Comparison of ENCODE assay signal across 22 cellular contexts in genomic region chr20:25421107-25421506, GRCh38.
"Had no signal": no experiment of that assay in that cellular context is flagged by ENCODE, and none has a peak within 500 bp of the region (broad histone marks: within the 10 kb centered on the region; RNA-seq: fewer than 3 reads in every experiment).

No MANE protein-coding gene starts in this region.

- H3K36me3 Mint-ChIP-seq: activated naive CD4-positive, alpha-beta T cell treated with anti-CD3 and anti-CD28 coated beads, Interleukin-2, amount 50 U/mL, for 24 hours had no signal

- H3K4me3 Mint-ChIP-seq: activated CD8-positive, alpha-beta T cell treated with anti-CD3 and anti-CD28 coated beads, Interleukin-2, amount 10 ng/mL, durations not matched to agents 7 days and 5 days; activated naive CD4-positive, alpha-beta T cell treated with anti-CD3 and anti-CD28 coated beads, Interleukin-2, amount 50 U/mL, for 24 hours; activated T-cell treated with anti-CD3 and anti-CD28 coated beads, Interleukin-2, amount 50 U/mL, for 24 hours; activated T-helper 1 cell treated with anti-CD3 and anti-CD28 coated beads, Interleukin-12 subunit alpha, Interleukin-12 subunit beta, Interleukin-2, Interleukin-4 antibody, amounts not matched to agents 30 ng/mL and 10 ng/mL and 1 ng/mL, durations not matched to agents 14 hours and 24 hours and 36 hours; T-helper 1 cell treated with Interleukin-12 subunit alpha and Interleukin-12 subunit beta and Interleukin-4 antibody, amounts not matched to agents 30 μg/mL and 1 μg/mL, for 36 hours; WTC11 had no signal

- ATAC-seq: activated CD8-positive, alpha-beta T cell treated with anti-CD3 and anti-CD28 coated beads, Interleukin-2, amount 10 ng/mL, durations not matched to agents 7 days and 5 days; WTC11 had no signal

- H2AFZ ChIP-seq: PC-9 had no signal

- H3K27ac ChIP-seq: PC-9 had no signal

- H3K4me2 ChIP-seq: PC-9 had no signal

- H3K27ac Mint-ChIP-seq: activated CD8-positive, alpha-beta T cell treated with anti-CD3 and anti-CD28 coated beads, Interleukin-2, amount 10 ng/mL, durations not matched to agents 7 days and 5 days; activated naive CD4-positive, alpha-beta T cell treated with anti-CD3 and anti-CD28 coated beads, Interleukin-2, amount 50 U/mL, for 24 hours; activated T-cell treated with anti-CD3 and anti-CD28 coated beads, Interleukin-2, amount 50 U/mL, for 24 hours; activated T-helper 1 cell treated with anti-CD3 and anti-CD28 coated beads, Interleukin-12 subunit alpha, Interleukin-12 subunit beta, Interleukin-2, Interleukin-4 antibody, amounts not matched to agents 30 ng/mL and 10 ng/mL and 1 ng/mL, durations not matched to agents 14 hours and 24 hours and 36 hours; T-helper 1 cell treated with Interleukin-12 subunit alpha and Interleukin-12 subunit beta and Interleukin-4 antibody, amounts not matched to agents 30 μg/mL and 1 μg/mL, for 36 hours; WTC11 had no signal

- DNase-seq: activated CD4-positive, alpha-beta T cell treated with anti-CD3 and anti-CD28 coated beads for 48 hours; activated CD4-positive, alpha-beta T cell treated with anti-CD3 and anti-CD28 coated beads, Interleukin-2, amount 50 U/mL, for 4 hours; activated CD4-positive, CD25-positive, alpha-beta regulatory T cell treated with anti-CD3 and anti-CD28 coated beads, Interleukin-2, amount 50 U/mL, for 72 hours; activated CD8-positive, alpha-beta T cell treated with anti-CD3 and anti-CD28 coated beads, Interleukin-2, amount 10 ng/mL, durations not matched to agents 7 days and 5 days; activated effector memory CD4-positive, alpha-beta T cell treated with Interleukin-2 at 50 U/mL for 16 hours; activated naive CD4-positive, alpha-beta T cell; activated T-cell treated with anti-CD3 and anti-CD28 coated beads, Interleukin-2, amount 50 U/mL, for 24 hours; aorta; central memory CD4-positive, alpha-beta T cell; Kasumi-1; NCI-H1105 treated with DMSO at 0.1 percent for 48 hours; NCI-H1436 treated with DMSO at 0.1 percent for 48 hours; NCI-H187; NCI-H2081; NCI-H446; NCI-H524; PC-9; SHP77 treated with DMSO at 0.1 percent for 48 hours had no signal

- H3K27me3 Mint-ChIP-seq: activated naive CD4-positive, alpha-beta T cell treated with anti-CD3 and anti-CD28 coated beads, Interleukin-2, amount 50 U/mL, for 24 hours; activated T-cell treated with anti-CD3 and anti-CD28 coated beads, Interleukin-2, amount 50 U/mL, for 24 hours had no signal

- H3K9me3 Mint-ChIP-seq: activated naive CD4-positive, alpha-beta T cell treated with anti-CD3 and anti-CD28 coated beads, Interleukin-2, amount 50 U/mL, for 24 hours; activated T-cell treated with anti-CD3 and anti-CD28 coated beads, Interleukin-2, amount 50 U/mL, for 24 hours; activated T-helper 1 cell treated with anti-CD3 and anti-CD28 coated beads, Interleukin-12 subunit alpha, Interleukin-12 subunit beta, Interleukin-2, Interleukin-4 antibody, amounts not matched to agents 30 ng/mL and 10 ng/mL and 1 ng/mL, durations not matched to agents 14 hours and 24 hours and 36 hours; T-helper 1 cell treated with Interleukin-12 subunit alpha and Interleukin-12 subunit beta and Interleukin-4 antibody, amounts not matched to agents 30 μg/mL and 1 μg/mL, for 36 hours had no signal

- H3K4me3 ChIP-seq: PC-9 had no signal

- H3K4me1 Mint-ChIP-seq: activated naive CD4-positive, alpha-beta T cell treated with anti-CD3 and anti-CD28 coated beads, Interleukin-2, amount 50 U/mL, for 24 hours; WTC11 had no signal
